15 cellular contexts compared by ENCODE assay signal in genomic region chr7:130392456-130392860, GRCh38. TPM values are rescaled to one million over a fixed set of nuclear protein-coding genes. Genes with fewer than 3 reads are reported as not detected.
A peak's percentile ranks its signal among the peaks of the same experiment; 100 is the strongest.
DNase-seq lines count a peak whose midpoint lies in the region; ATAC-seq, FAIRE-seq and TF ChIP-seq lines count a peak whose summit lies in the region.
"Had no signal": no experiment of that assay in that cellular context is flagged by ENCODE, and none has a peak within 500 bp of the region (broad histone marks: within the 10 kb centered on the region; RNA-seq: fewer than 3 reads in every experiment).

No MANE protein-coding gene starts in this region.

- H3F3A ChIP-seq in GM23248 (ENCODE audit: insufficient read depth): peaks cover 30% of the 10 kb centered on the region

- H3K4me1 Mint-ChIP-seq in activated CD4-positive, alpha-beta T cell treated with anti-CD3 and anti-CD28 coated beads for 36 hours: peaks cover 25% of the 10 kb centered on the region

- H3K4me1 ChIP-seq in GM23248 (ENCODE audit: insufficient read depth): peaks cover 22% of the 10 kb centered on the region
- peaks cover 0 to 8% of the 10 kb centered on the region in 2 experiments; a peak in 3 of 5 replicates for H3K4me1 ChIP-seq in K562 (replicated peaks in 1 of 2; ENCODE audit: control insufficient read depth in 2 of 2, insufficient read depth in 2 of 2, low read length in 2 of 2)
- H3K4me1 ChIP-seq in left ventricle myocardium inferior: peaks cover 10% of the 10 kb centered on the region
- no peaks in the 10 kb centered on the region for H3K4me1 ChIP-seq in colonic mucosa

- H3K9me2 ChIP-seq in GM23248 (ENCODE audit: insufficient read depth): no peaks in the 10 kb centered on the region

- POLR2A ChIA-PET in K562 (lab: Yijun Ruan, JAX): interaction anchor here (0.6 to 1.4 kb wide), 7 partner anchors 8 to 442 kb away, joined by 3 to 7 read pairs (median 3); partner anchors contain the start of gene CPA1
- POLR2A ChIA-PET in activated CD4-positive, alpha-beta T cell treated with anti-CD3 and anti-CD28 coated beads for 36 hours (lab: Charles Lee): no interaction called here

- H3K27ac ChIP-seq in GM23248 (peak overlapping the region; percentile 63), K562 (ENCODE audit: extremely low read depth, low read depth, low read length) (no peak overlapping the region), left ventricle myocardium inferior (replicated peaks) (peak overlapping the region; percentile 47), colonic mucosa (no peak overlapping the region)
- H3K27ac ChIP-seq: PC-9 had no signal

- WGBS in GM23248 (ENCODE audit: low coverage in 1 of 2, low lambda C conversion rate in 2 of 2, missing lambda C conversion rate in 2 of 2), 2 experiments: 29 to 39% methylated on average over 7 of the region's 7 CpGs
- 1% methylated on average over 7 of the region's 7 CpGs for WGBS in K562 (ENCODE audit: insufficient coverage, low coverage, missing lambda C conversion rate)

- TF ChIP-seq RAD21 in K562 (CRISPR knock-in tag; conservative IDR thresholded peaks at IDR 0.05 in 1 of 2, IDR thresholded peaks at IDR 0.05 in 1 of 2): no peak; a peak in 1 of 4 replicates

- H3K9ac ChIP-seq in GM23248 (no peak overlapping the region; the same call in 1 of the 2 replicates), K562 (ENCODE audit: insufficient read depth in 1 of 2, low read depth in 2 of 2, low read length in 2 of 2) (peak overlapping the region in 1 of 2 experiments; percentile 31; a peak in 1 of 4 replicates), colonic mucosa (ENCODE audit: low read depth in 2 of 2, low read length in 2 of 2) (no peak overlapping the region)

- H3K36me3 ChIP-seq in GM23248 (ENCODE audit: low read depth): no peaks in the 10 kb centered on the region
- H3K36me3 ChIP-seq in K562 (ENCODE audit: control insufficient read depth, insufficient read depth, low read length): no peaks in the 10 kb centered on the region
- H3K36me3 ChIP-seq in left ventricle myocardium inferior: peaks cover under 1% of the 10 kb centered on the region
- no peaks in the 10 kb centered on the region for H3K36me3 ChIP-seq in colonic mucosa
- H3K36me3 ChIP-seq: stomach had no signal

- no peak for TF ChIP-seq POLR2A in K562 (conservative IDR thresholded peaks at IDR 0.05)

- H3K36me3 Mint-ChIP-seq in activated CD4-positive, alpha-beta T cell treated with anti-CD3 and anti-CD28 coated beads for 36 hours (ENCODE audit: low read depth): peaks cover 1% of the 10 kb centered on the region

- H3K27me3 ChIP-seq in GM23248 (replicated peaks; ENCODE audit: insufficient read depth) (no peaks in the 10 kb centered on the region), K562 (ENCODE audit: control insufficient read depth in 2 of 2, insufficient read depth in 2 of 2, low read length in 2 of 2) (peaks cover 3 to 9% of the 10 kb centered on the region in 2 experiments; a peak in 3 of 5 replicates), left ventricle myocardium inferior (ENCODE audit: low read depth) (no peaks in the 10 kb centered on the region), colonic mucosa (no peaks in the 10 kb centered on the region)
- H3K27me3 ChIP-seq: stomach had no signal

- no peaks in the 10 kb centered on the region for H3K9me3 ChIP-seq in GM23248 (ENCODE audit: low read depth)
- H3K9me3 ChIP-seq in K562 (replicated peaks; ENCODE audit: control insufficient read depth, insufficient read depth, low read depth, low read length): no peaks in the 10 kb centered on the region
- peaks cover 10% of the 10 kb centered on the region for H3K9me3 ChIP-seq in left ventricle myocardium inferior (replicated peaks)
- no peaks in the 10 kb centered on the region for H3K9me3 ChIP-seq in colonic mucosa
- H3K9me3 ChIP-seq: stomach had no signal

- DNase-seq in GM23248 (peak; percentile 58), K562 (ENCODE audit: extremely low read depth in 1 of 4, low spot score in 3 of 4) (peak in 1 of 4 experiments; percentile 30), left ventricle myocardium inferior (no peak), posterior vena cava (ENCODE audit: low spot score) (peak; percentile 28), amniotic stem cell (lab: John Stamatoyannopoulos, UW) (no peak), colonic mucosa (no peak)
- DNase-seq in activated CD4-positive, alpha-beta T cell treated with anti-CD3 and anti-CD28 coated beads for 36 hours: no peak
- DNase-seq: activated CD4-positive, alpha-beta T cell treated with anti-CD3 and anti-CD28 coated beads, Interleukin-2, amount 50 U/mL, for 48 hours; C1 segment of cervical spinal cord; GDM1; mesendoderm; PC-9; stomach had no signal

- no peaks in the 10 kb centered on the region for H4K20me1 ChIP-seq in GM23248 (ENCODE audit: insufficient read depth)
- H4K20me1 ChIP-seq in K562 (replicated peaks; ENCODE audit: control insufficient read depth, insufficient read depth, low read length): no peaks in the 10 kb centered on the region

- TF ChIP-seq EP300 in K562 (IDR thresholded peaks at IDR 0.05; ENCODE audit: low read length): peak; percentile 64

- ATAC-seq in K562 (peak; percentile 84), GM18870 (IDR thresholded peaks at IDR 0.05; ENCODE audit: unreplicated experiment) (no peak)
- no peak for ATAC-seq in activated CD4-positive, alpha-beta T cell treated with anti-CD3 and anti-CD28 coated beads for 36 hours

- in situ Hi-C loops in GM23248 (cut with MboI) (no loop called here), K562 (cut with MboI) (no loop called here)

- peak overlapping the region; percentile 48 for H2AFZ ChIP-seq in GM23248
- H2AFZ ChIP-seq in K562 (ENCODE audit: low read depth, low read length): peak overlapping the region; percentile 60
- H2AFZ ChIP-seq: PC-9 had no signal

- CTCF ChIA-PET in K562 (lab: Yijun Ruan, JAX; ENCODE audit: low intra/inter-chr PET ratio): no interaction called here
- CTCF ChIA-PET in activated CD4-positive, alpha-beta T cell treated with anti-CD3 and anti-CD28 coated beads for 36 hours (lab: Charles Lee): interaction anchor here (0.5 to 2.0 kb wide), 3 partner anchors 12 to 500 kb away, joined by 3 to 5 read pairs (median 4); no protein-coding TSS in a partner anchor

- FAIRE-seq in K562 (lab: Jason Lieb, UNC): no peak

- TF ChIP-seq CTCF in K562 (IDR thresholded peaks at IDR 0.05 in 2 of 3, conservative IDR thresholded peaks at IDR 0.05 in 1 of 3; ENCODE audit: insufficient read depth in 2 of 3, low read depth in 1 of 3, low read length in 3 of 3): no peak
- TF ChIP-seq CTCF in left ventricle myocardium inferior (IDR thresholded peaks at IDR 0.05; ENCODE audit: borderline replicate concordance): no peak
- TF ChIP-seq CTCF in colonic mucosa (IDR thresholded peaks at IDR 0.05): no peak

- H3K9me1 ChIP-seq in K562 (ENCODE audit: control insufficient read depth, insufficient read depth, low read length): no peaks in the 10 kb centered on the region

- no TSS peak for BruUV-seq in K562 (replicated peaks; lab: Mats Ljungman, UMichigan)

- H3K27ac Mint-ChIP-seq in activated CD4-positive, alpha-beta T cell treated with anti-CD3 and anti-CD28 coated beads for 36 hours: no peak overlapping the region

- H3K9me3 Mint-ChIP-seq in activated CD4-positive, alpha-beta T cell treated with anti-CD3 and anti-CD28 coated beads for 36 hours (ENCODE audit: low read depth): no peaks in the 10 kb centered on the region

- H3K4me3 ChIP-seq in GM23248: 0 out of 2 replicates have a peak overlapping the region, but pooled peaks have one; percentile 4
- no peak overlapping the region for H3K4me3 ChIP-seq in K562
- no peak overlapping the region for H3K4me3 ChIP-seq in left ventricle myocardium inferior
- H3K4me3 ChIP-seq in colonic mucosa: no peak overlapping the region
- H3K4me3 ChIP-seq: PC-9, stomach had no signal

- H3K27me3 Mint-ChIP-seq in activated CD4-positive, alpha-beta T cell treated with anti-CD3 and anti-CD28 coated beads for 36 hours: no peaks in the 10 kb centered on the region

- intact Hi-C loops in K562 (cut with micrococcal nuclease) (no loop called here), left ventricle myocardium inferior (cut with micrococcal nuclease) (no loop called here), posterior vena cava (cut with DNase I) (no loop called here), colonic mucosa (cut with DNase I) (no loop called here)
- intact Hi-C loops in activated CD4-positive, alpha-beta T cell treated with anti-CD3 and anti-CD28 coated beads for 36 hours (cut with DNase I, micrococcal nuclease): no loop called here

- peak overlapping the region; percentile 52 for H3K4me2 ChIP-seq in GM23248 (ENCODE audit: unreplicated experiment)
- H3K4me2 ChIP-seq in K562 (ENCODE audit: insufficient read depth, low read length): peak overlapping the region; percentile 67
- H3K4me2 ChIP-seq: PC-9 had no signal

- no peak overlapping the region for H3K4me3 Mint-ChIP-seq in activated CD4-positive, alpha-beta T cell treated with anti-CD3 and anti-CD28 coated beads for 36 hours

- H3K79me2 ChIP-seq in GM23248 (ENCODE audit: insufficient read depth): no peaks in the 10 kb centered on the region
- H3K79me2 ChIP-seq in K562 (ENCODE audit: control insufficient read depth, insufficient read depth, low read length): no peaks in the 10 kb centered on the region

RNA-seq across cellular contexts. Expression of gene CPA1, which starts 12.2 kb away (rescaled TPM):
- total RNA-seq in GM23248 (2014; rRNA removed; shearing (Covaris generic)): not detected in 2 replicates
- polyA plus RNA-seq in GM23248 (2016; fragmentation: Nextera tagmentation; extraction: Ambion mirVana): not detected in 2 replicates
- not detected in 2 replicates for total RNA-seq in K562 (2011; cell fraction: chromatin; rRNA removed; ENCODE audit: low replicate concordance)
- not detected in 2 replicates for total RNA-seq in K562 (2011; cell fraction: nucleolus; rRNA removed)
- not detected in 2 replicates for total RNA-seq in K562 (2011; cell fraction: nucleoplasm; rRNA removed)
- total RNA-seq in K562 (2014; rRNA removed): not detected in 2 replicates
- not detected in 2 replicates for total RNA-seq in K562 (2014; rRNA removed; fragmentation: Illumina TruSeq; extraction: Trizol)
- not detected in 2 replicates for total RNA-seq in K562 (2015; rRNA removed; fragmentation: Illumina TruSeq; extraction: Trizol)
- 6.5 and 9.7 TPM in 2 replicates for total RNA-seq in K562 (2021)
- polyA plus RNA-seq in K562 (2011; rRNA removed): not detected in 2 replicates
- polyA plus RNA-seq in K562 (2011; cell fraction: cytosol; rRNA removed): not detected in 2 replicates
- not detected in 2 replicates for polyA plus RNA-seq in K562 (2011; cell fraction: nucleus; rRNA removed)
- polyA plus RNA-seq in K562 (2012): not detected in 2 replicates
- not detected in 2 replicates for polyA plus RNA-seq in K562 (2014; fragmentation: Illumina TruSeq; extraction: Trizol)
- polyA plus RNA-seq in K562 (2014; fragmentation: Nextera tagmentation; extraction: Ambion mirVana): not detected
- polyA plus RNA-seq in K562 (2014; rRNA removed): not detected in 2 replicates
- not detected in 2 replicates for polyA minus RNA-seq in K562 (2011; rRNA and poly(A)+ RNA removed)
- polyA minus RNA-seq in K562 (2011; cell fraction: cytosol; rRNA and poly(A)+ RNA removed): not detected in 2 replicates
- not detected in 2 replicates for polyA minus RNA-seq in K562 (2011; cell fraction: nucleus; rRNA and poly(A)+ RNA removed)
- not detected for total RNA-seq in left ventricle myocardium inferior
- total RNA-seq in posterior vena cava: 1 to 10 TPM in 1 of 2 donors, under 1 TPM in 1; 0.79 to 6.7 TPM
- 10 to 100 TPM in 1 of 2 donors, not detected in 1; 35.4 TPM for total RNA-seq in colonic mucosa
- not detected for total RNA-seq in activated CD4-positive, alpha-beta T cell treated with anti-CD3 and anti-CD28 coated beads for 36 hours
- total RNA-seq: PC-9; stomach; T-helper 1 cell treated with Interleukin-12 subunit alpha and Interleukin-12 subunit beta and Interleukin-4 antibody, amounts not matched to agents 30 ng/mL and 1 ng/mL, for 36 hours had no signal

RNA-seq across cellular contexts. Expression of gene CPA5, which starts 47.8 kb away (rescaled TPM):
- not detected in 2 replicates for total RNA-seq in GM23248 (2014; rRNA removed; shearing (Covaris generic))
- 0.23 TPM in 1 of 2 replicates, not detected in the other for polyA plus RNA-seq in GM23248 (2016; fragmentation: Nextera tagmentation; extraction: Ambion mirVana)
- 1.00 TPM in 1 of 2 replicates, not detected in the other for total RNA-seq in K562 (2011; cell fraction: chromatin; rRNA removed; ENCODE audit: low replicate concordance)
- 0.33 and 3.7 TPM in 2 replicates for total RNA-seq in K562 (2011; cell fraction: nucleolus; rRNA removed)
- total RNA-seq in K562 (2011; cell fraction: nucleoplasm; rRNA removed): 0.31 and 0.66 TPM in 2 replicates
- 0.16 and 0.23 TPM in 2 replicates for total RNA-seq in K562 (2014; rRNA removed)
- total RNA-seq in K562 (2014; rRNA removed; fragmentation: Illumina TruSeq; extraction: Trizol): 0.29 and 0.91 TPM in 2 replicates
- total RNA-seq in K562 (2015; rRNA removed; fragmentation: Illumina TruSeq; extraction: Trizol): 0.26 and 0.94 TPM in 2 replicates
- total RNA-seq in K562 (2021): 0.18 and 0.22 TPM in 2 replicates
- polyA plus RNA-seq in K562 (2011; rRNA removed): 0.14 and 0.50 TPM in 2 replicates
- polyA plus RNA-seq in K562 (2011; cell fraction: cytosol; rRNA removed): 0.07 and 0.19 TPM in 2 replicates
- 0.29 and 2.2 TPM in 2 replicates for polyA plus RNA-seq in K562 (2011; cell fraction: nucleus; rRNA removed)
- polyA plus RNA-seq in K562 (2012): 0.91 and 6.4 TPM in 2 replicates
- 0.24 and 1.00 TPM in 2 replicates for polyA plus RNA-seq in K562 (2014; fragmentation: Illumina TruSeq; extraction: Trizol)
- polyA plus RNA-seq in K562 (2014; fragmentation: Nextera tagmentation; extraction: Ambion mirVana): 1 to 10 TPM; 1.0 to 2.4 TPM
- 0.11 and 0.13 TPM in 2 replicates for polyA plus RNA-seq in K562 (2014; rRNA removed)
- polyA minus RNA-seq in K562 (2011; rRNA and poly(A)+ RNA removed): not detected in 2 replicates
- not detected in 2 replicates for polyA minus RNA-seq in K562 (2011; cell fraction: cytosol; rRNA and poly(A)+ RNA removed)
- polyA minus RNA-seq in K562 (2011; cell fraction: nucleus; rRNA and poly(A)+ RNA removed): not detected in 2 replicates
- total RNA-seq in left ventricle myocardium inferior: not detected
- not detected for total RNA-seq in posterior vena cava
- not detected for total RNA-seq in colonic mucosa
- total RNA-seq in activated CD4-positive, alpha-beta T cell treated with anti-CD3 and anti-CD28 coated beads for 36 hours: under 1 TPM; 0.39 to 0.56 TPM
- total RNA-seq: PC-9, stomach had no signal

RNA-seq across cellular contexts. Expression of gene CEP41, which starts 48.4 kb away (rescaled TPM):
- total RNA-seq in GM23248 (2014; rRNA removed; shearing (Covaris generic)): 8.1 and 18.3 TPM in 2 replicates
- polyA plus RNA-seq in GM23248 (2016; fragmentation: Nextera tagmentation; extraction: Ambion mirVana) (32.3 and 33.9 TPM in 2 replicates), K562 (2011; rRNA removed) (4.4 and 9.2 TPM in 2 replicates), K562 (2014; fragmentation: Illumina TruSeq; extraction: Trizol) (8.1 and 10.9 TPM in 2 replicates), K562 (2014; fragmentation: Nextera tagmentation; extraction: Ambion mirVana) (10 to 100 TPM; 15.3 to 15.5 TPM), K562 (2014; rRNA removed) (5.8 and 7.4 TPM in 2 replicates)
- total RNA-seq in K562 (2011; cell fraction: chromatin; rRNA removed; ENCODE audit: low replicate concordance): 9.3 and 12.1 TPM in 2 replicates
- total RNA-seq in K562 (2011; cell fraction: nucleolus; rRNA removed): 4.0 and 6.7 TPM in 2 replicates
- total RNA-seq in K562 (2011; cell fraction: nucleoplasm; rRNA removed): 4.3 and 10.6 TPM in 2 replicates
- total RNA-seq in K562 (2014; rRNA removed) (1.5 and 4.2 TPM in 2 replicates), K562 (2014; rRNA removed; fragmentation: Illumina TruSeq; extraction: Trizol) (4.9 and 8.0 TPM in 2 replicates), K562 (2015; rRNA removed; fragmentation: Illumina TruSeq; extraction: Trizol) (4.6 and 5.0 TPM in 2 replicates), K562 (2021) (5.6 and 6.4 TPM in 2 replicates), left ventricle myocardium inferior (5.8 TPM), posterior vena cava (10 to 100 TPM in 1 of 2 donors, 1 to 10 TPM in 1; 5.0 to 11.5 TPM), colonic mucosa (10 to 100 TPM in 1 of 2 donors, 1 to 10 TPM in 1; 6.9 to 13.6 TPM)
- 4.7 and 6.3 TPM in 2 replicates for polyA plus RNA-seq in K562 (2011; cell fraction: cytosol; rRNA removed)
- 2.4 and 6.4 TPM in 2 replicates for polyA plus RNA-seq in K562 (2011; cell fraction: nucleus; rRNA removed)
- polyA plus RNA-seq in K562 (2012): 5.3 and 9.7 TPM in 2 replicates
- polyA minus RNA-seq in K562 (2011; rRNA and poly(A)+ RNA removed): 3.2 and 7.7 TPM in 2 replicates
- polyA minus RNA-seq in K562 (2011; cell fraction: cytosol; rRNA and poly(A)+ RNA removed): 0.55 and 2.5 TPM in 2 replicates
- 1.5 and 3.9 TPM in 2 replicates for polyA minus RNA-seq in K562 (2011; cell fraction: nucleus; rRNA and poly(A)+ RNA removed)
- 10 to 100 TPM; 19.7 to 21.2 TPM for total RNA-seq in activated CD4-positive, alpha-beta T cell treated with anti-CD3 and anti-CD28 coated beads for 36 hours

Comparison
In these comparisons a context has a peak if more than half of its experiments do, and no peak if none do; other contexts are left out.
1. DNase-seq: peak in GM23248 (single experiment) and posterior vena cava (single experiment); none in left ventricle myocardium inferior (single experiment), amniotic stem cell (single experiment), colonic mucosa (single experiment) and activated CD4-positive, alpha-beta T cell treated with anti-CD3 and anti-CD28 coated beads for 36 hours (single experiment).
2. H3K27ac ChIP-seq: peak in GM23248 (single experiment) and left ventricle myocardium inferior (single experiment); none in K562 (single experiment) and colonic mucosa (single experiment).